ENCODE assay signal across 1 cellular context in the genomic region with DNA sequence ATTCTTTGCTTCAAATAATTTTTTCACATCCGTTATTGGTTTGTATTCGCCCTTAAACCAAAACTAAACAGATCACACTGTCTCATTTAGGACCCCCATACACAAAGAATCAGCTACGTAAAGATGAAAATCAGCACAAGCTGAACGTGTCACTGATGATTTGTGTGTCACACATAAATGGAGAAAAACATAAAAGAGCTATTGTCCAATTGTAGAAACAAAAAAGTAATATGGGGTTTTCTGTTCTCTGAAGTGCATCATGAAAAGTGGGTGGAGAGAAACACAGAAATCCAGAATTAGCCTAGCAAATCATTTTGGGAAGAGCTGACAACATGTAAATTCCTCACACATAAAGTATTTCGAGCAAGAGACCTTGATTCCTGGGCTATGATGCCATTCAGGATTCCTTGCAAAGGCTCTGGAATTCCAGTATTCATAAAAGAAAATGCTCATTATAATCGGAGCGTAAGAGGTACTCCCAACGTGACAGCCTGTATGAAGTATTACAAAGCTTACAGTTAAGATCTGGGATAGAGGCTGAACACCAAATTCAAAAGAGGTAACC.
TF ChIP-seq lines count a peak whose summit lies in the region.

No MANE protein-coding gene starts in this region.

TF ChIP-seq in IMR-90, 13 proteins besides CTCF, POLR2A, EP300 and RAD21:
- no peak for TF ChIP-seq BHLHE40 (IDR thresholded peaks at IDR 0.05; ENCODE audit: low read depth, low read length)
- 0 out of 2 replicates have a peak, but pooled peaks have one; percentile 32 for TF ChIP-seq MXI1 (IDR thresholded peaks at IDR 0.05; ENCODE audit: borderline replicate concordance, low read depth, low read length)
- peak; percentile 51; the same call in 1 of the 2 replicates for TF ChIP-seq MAFK (IDR thresholded peaks at IDR 0.05; ENCODE audit: low read depth, low read length)
